Comparison of ENCODE assay signal across 10 cellular contexts in the genomic region with DNA sequence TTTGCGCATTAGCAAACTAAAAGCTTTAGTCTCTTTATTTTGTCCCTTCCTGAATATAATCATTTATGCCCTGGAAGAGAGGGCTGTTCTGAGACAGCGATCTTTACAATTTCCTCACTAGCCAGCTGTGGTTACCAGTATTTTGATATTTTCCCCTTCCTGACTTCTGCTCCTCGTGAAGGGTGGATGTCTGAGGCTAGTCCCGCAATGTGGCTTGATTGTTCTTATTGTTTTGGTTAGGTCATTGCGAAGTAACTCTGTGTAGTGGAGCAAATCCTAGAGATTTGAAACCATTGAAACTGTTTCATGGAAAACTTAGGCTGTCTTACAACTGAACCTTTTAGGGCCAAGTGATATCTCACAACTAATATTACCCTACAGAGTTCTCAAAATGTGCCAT. TPM values are rescaled to one million over a fixed set of nuclear protein-coding genes. Genes with fewer than 3 reads are reported as not detected.
DNase-seq lines count a peak whose midpoint lies in the region; ATAC-seq and TF ChIP-seq lines count a peak whose summit lies in the region.
"Had no signal": no experiment of that assay in that cellular context is flagged by ENCODE, and none has a peak within 500 bp of the region (broad histone marks: within the 10 kb centered on the region; RNA-seq: fewer than 3 reads in every experiment).

No MANE protein-coding gene starts in this region.

- TF ChIP-seq CTCF in CD4-positive, alpha-beta T cell (IDR thresholded peaks at IDR 0.05) = no peak
- TF ChIP-seq CTCF in chondrocyte (IDR thresholded peaks at IDR 0.05) (no peak), neural crest cell (conservative IDR thresholded peaks at IDR 0.05) (no peak)

- ATAC-seq in CD4-positive, alpha-beta T cell (ENCODE audit: poor library complexity) = no peak
- ATAC-seq in esophagus mucosa (no peak), GM19467 (IDR thresholded peaks at IDR 0.05; ENCODE audit: unreplicated experiment) (no peak)
- ATAC-seq: activated CD4-positive, CD25-positive, alpha-beta regulatory T cell treated with anti-CD3 and anti-CD28 coated beads, Interleukin-2, amount 50 U/mL, for 24 hours; foreskin keratinocyte had no signal

- intact Hi-C loops in CD4-positive, alpha-beta T cell (cut with DNase I, micrococcal nuclease) = loop anchor here (2.0 to 10.0 kb wide), 6 partner anchors 112 to 1095 kb away; a partner anchor contains a TSS
- intact Hi-C loops in posterior vena cava (cut with DNase I) = no loop called here

- no peaks in the 10 kb centered on the region for H3K9me3 ChIP-seq in CD4-positive, alpha-beta T cell (ENCODE audit: control insufficient read depth, low read length)

- POLR2A ChIA-PET in CD4-positive, alpha-beta T cell (lab: Charles Lee) = no interaction called here

- peak overlapping the region; percentile 100 for H3K27ac Mint-ChIP-seq in CD4-positive, alpha-beta T cell
- no peak overlapping the region for H3K27ac Mint-ChIP-seq in chondrocyte (ENCODE audit: unreplicated experiment)
- no peak overlapping the region for H3K27ac Mint-ChIP-seq in neural crest cell (ENCODE audit: unreplicated experiment)

- H3K27ac ChIP-seq in CD4-positive, alpha-beta T cell (ENCODE audit: low read depth, low read length) = no peak overlapping the region
- H3K27ac ChIP-seq: foreskin keratinocyte had no signal

- H3K9me3 Mint-ChIP-seq in CD4-positive, alpha-beta T cell = no peaks in the 10 kb centered on the region
- H3K9me3 Mint-ChIP-seq in chondrocyte (ENCODE audit: low read depth) (no peaks in the 10 kb centered on the region), neural crest cell (no peaks in the 10 kb centered on the region)

- peaks cover 63% of the 10 kb centered on the region for H3K36me3 Mint-ChIP-seq in CD4-positive, alpha-beta T cell (ENCODE audit: low read depth)
- H3K36me3 Mint-ChIP-seq in chondrocyte (ENCODE audit: low read depth) = peaks cover 11% of the 10 kb centered on the region
- peaks cover 8% of the 10 kb centered on the region for H3K36me3 Mint-ChIP-seq in neural crest cell (ENCODE audit: low read depth)

- peaks cover 76% of the 10 kb centered on the region for H3K4me1 Mint-ChIP-seq in CD4-positive, alpha-beta T cell (ENCODE audit: low read depth)
- peaks cover 55% of the 10 kb centered on the region for H3K4me1 Mint-ChIP-seq in chondrocyte (ENCODE audit: low read depth)
- H3K4me1 Mint-ChIP-seq in neural crest cell = peaks cover 38% of the 10 kb centered on the region

- peak overlapping the region; percentile 57 for H3K4me3 Mint-ChIP-seq in CD4-positive, alpha-beta T cell
- H3K4me3 Mint-ChIP-seq in chondrocyte (ENCODE audit: unreplicated experiment) (peak overlapping the region; percentile 33), neural crest cell (peak overlapping the region; percentile 44)

- DNase-seq in CD4-positive, alpha-beta T cell = no peak
- DNase-seq in Kasumi-1 (lab: John Stamatoyannopoulos, UW) (peak; percentile 56 to 62), chondrocyte (ENCODE audit: low spot score) (no peak), neural crest cell (ENCODE audit: low read depth, low spot score) (no peak), posterior vena cava (ENCODE audit: low spot score) (no peak)
- DNase-seq: foreskin keratinocyte, OCI-M1 had no signal

- H3K27me3 Mint-ChIP-seq in CD4-positive, alpha-beta T cell = no peaks in the 10 kb centered on the region
- no peaks in the 10 kb centered on the region for H3K27me3 Mint-ChIP-seq in chondrocyte (ENCODE audit: low read depth)
- H3K27me3 Mint-ChIP-seq in neural crest cell (ENCODE audit: low read depth) = peaks cover 8% of the 10 kb centered on the region

- CTCF ChIA-PET in CD4-positive, alpha-beta T cell (lab: Charles Lee) = no interaction called here

- H3K27me3 ChIP-seq in CD4-positive, alpha-beta T cell (ENCODE audit: control insufficient read depth, insufficient read depth, low read length) = no peaks in the 10 kb centered on the region
- H3K27me3 ChIP-seq: foreskin keratinocyte had no signal

RNA-seq across cellular contexts. Expression of a gene that starts 2.4 kb away (rescaled TPM):
- total RNA-seq in CD4-positive, alpha-beta T cell = 10 to 100 TPM; 33.1 to 37.2 TPM
- total RNA-seq in chondrocyte (59.9 to 64.9 TPM (median 62.1 TPM) in 3 replicates), neural crest cell (53.5 and 67.0 TPM in 2 replicates), esophagus mucosa (37.3 TPM), posterior vena cava (10 to 100 TPM; 88.8 to 93.0 TPM)

Comparison
In these comparisons a context has a peak if more than half of its experiments do, and no peak if none do; other contexts are left out.
1. DNase-seq: peak in Kasumi-1 (2 of 2); none in CD4-positive, alpha-beta T cell (0 of 10), chondrocyte (single experiment), neural crest cell (single experiment) and posterior vena cava (single experiment).
2. intact Hi-C loops: an anchor here in CD4-positive, alpha-beta T cell (2.0 to 10.0 kb wide); none called in posterior vena cava.
3. Peak in every context shown above with its lines, with median percentiles within 50 percentile points of each other: H3K4me3 Mint-ChIP-seq.